8 cellular contexts compared by ENCODE assay signal in genomic region chr17:75516255-75516618, GRCh38. TPM values are rescaled to one million over a fixed set of nuclear protein-coding genes. Genes with fewer than 3 reads are reported as not detected.
DNase-seq lines count a peak whose midpoint lies in the region; ATAC-seq and TF ChIP-seq lines count a peak whose summit lies in the region.

TSEN54 (plus strand) TSS chr17:75516528; CDS start chr17:75516561, 33 bp downstream.

- peaks cover 0 to 24% of the 10 kb centered on the region in 2 donors for H3K27me3 ChIP-seq in left lung

- no peaks in the 10 kb centered on the region for H3K9me3 ChIP-seq in left lung

- H3K4me3 ChIP-seq in left lung: peak within 1 kb of the TSS; percentile 95

- peaks cover 0 to 23% of the 10 kb centered on the region in 2 donors for H3K36me3 ChIP-seq in left lung

- peak; percentile 77 for ATAC-seq in GM19324 (IDR thresholded peaks at IDR 0.05; ENCODE audit: low FRiP score, unreplicated experiment)
- ATAC-seq in HG03520 (IDR thresholded peaks at IDR 0.05; ENCODE audit: unreplicated experiment): peak; percentile 69
- ATAC-seq in left lung: peak; percentile 87

- peaks cover 13 to 44% of the 10 kb centered on the region in 2 donors for H3K4me1 ChIP-seq in left lung

- peak; percentile 96 for DNase-seq in Ammon's horn (ENCODE audit: low spot score)
- peak; percentile 50 for DNase-seq in NCI-H748 treated with DMSO at 0.1 percent for 48 hours (lab: John Stamatoyannopoulos, UW)
- DNase-seq in activated CD4-positive, alpha-beta T cell treated with anti-CD3 and anti-CD28 coated beads, Interleukin-2, amount 50 U/mL, for 24 hours (ENCODE audit: low read depth in 1 of 2, low spot score in 1 of 2): peak; percentile 87 to 89
- peak; percentile 83 for DNase-seq in dedifferentiated amniotic fluid mesenchymal stem cell (ENCODE audit: extremely low spot score)
- DNase-seq in left lung: peak; percentile 96 to 100
- DNase-seq in stimulated activated CD4-positive, alpha-beta T cell treated with anti-CD3 and anti-CD28 coated beads, Interleukin-2, amount 100 ng/mL, for 48 hours: peak; percentile 91 to 96

- H3K27ac ChIP-seq in left lung: peak within 1 kb of the TSS; percentile 75 to 77

- intact Hi-C loops in left lung (cut with DNase I): no loop called here

- TF ChIP-seq CTCF in left lung (IDR thresholded peaks at IDR 0.05): no peak

RNA-seq across cellular contexts. Expression of gene TSEN54, which starts in this region (rescaled TPM):
- total RNA-seq in left lung: 10 to 100 TPM; 15.8 to 22.9 TPM

Comparison
In these comparisons a context has a peak if more than half of its experiments do, and no peak if none do; other contexts are left out.
1. Peak in every context shown above with its lines: DNase-seq, ATAC-seq, H3K4me3 ChIP-seq and H3K27ac ChIP-seq.